1 cellular context compared by ENCODE assay signal in the genomic region with DNA sequence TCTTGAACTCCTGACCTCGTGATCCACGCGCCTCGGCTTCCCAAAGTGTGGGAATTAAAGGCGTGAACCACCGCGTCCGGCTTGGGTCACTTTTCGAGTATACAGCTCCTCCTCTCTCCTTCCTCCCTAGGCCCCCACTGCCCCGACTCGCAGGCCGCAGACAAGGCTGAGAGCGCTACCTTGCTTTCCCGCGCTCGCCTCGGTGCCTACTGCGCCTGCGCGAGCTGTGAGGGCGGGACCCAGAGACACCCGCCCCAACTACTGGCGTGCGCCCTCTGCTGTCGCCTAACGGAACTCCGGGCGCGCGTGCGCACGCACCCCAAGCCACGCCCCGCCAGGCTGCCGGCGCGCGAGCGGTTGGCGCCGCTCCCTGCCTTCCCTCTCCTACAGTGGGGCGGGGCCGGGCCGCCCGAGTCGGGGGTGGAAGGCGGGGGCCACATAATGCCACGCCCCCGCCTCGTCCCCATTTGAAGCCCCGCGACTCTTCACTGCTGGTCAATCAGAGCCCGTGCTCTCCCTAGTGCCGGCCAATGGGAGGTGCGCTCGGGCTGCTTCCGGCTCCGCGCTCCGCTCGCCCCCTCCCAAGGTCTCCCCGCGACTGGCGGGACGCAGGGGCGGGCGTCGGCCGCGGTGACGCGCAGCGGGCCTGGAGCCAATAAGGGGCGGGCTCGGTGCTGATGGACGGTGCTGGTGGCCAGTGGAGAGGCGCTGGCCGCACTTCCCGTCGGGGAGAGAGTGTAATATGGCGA.
A peak's percentile ranks its signal among the peaks of the same experiment; 100 is the strongest.
TF ChIP-seq lines count a peak whose summit lies in the region.

A gene (plus strand): TSS at position 730 of the 749 bp plus-strand sequence. CDS start 13 bp downstream, at position 743.

TF ChIP-seq in HepG2, 621 proteins besides CTCF, POLR2A, EP300 and RAD21 (continued from another document and continues in another):
- TF ChIP-seq MAFG (CRISPR knock-in tag; IDR thresholded peaks at IDR 0.05) (no peak), ZNF772 (CRISPR knock-in tag; IDR thresholded peaks at IDR 0.05) (0 out of 2 replicates have a peak, but pooled peaks have one; percentile 20), KDM6A (CRISPR knock-in tag; IDR thresholded peaks at IDR 0.05; ENCODE audit: low read depth) (no peak), FOXK2 (IDR thresholded peaks at IDR 0.05) (no peak), CAMTA2 (CRISPR knock-in tag; IDR thresholded peaks at IDR 0.05; ENCODE audit: borderline replicate concordance) (0 out of 2 replicates have a peak, but pooled peaks have one; percentile 50), FOXO1 (CRISPR knock-in tag; IDR thresholded peaks at IDR 0.05) (peak; percentile 58; the same call in 1 of the 2 replicates), SOX13 (IDR thresholded peaks at IDR 0.05) (no peak), SOX13 (CRISPR knock-in tag; conservative IDR thresholded peaks at IDR 0.05 in 1 of 2, IDR thresholded peaks at IDR 0.05 in 1 of 2) (peak in 1 of 2 experiments; percentile 8; a peak in 1 of 4 replicates), ZNF546 (CRISPR knock-in tag; conservative IDR thresholded peaks at IDR 0.05) (no peak), ZKSCAN8 (CRISPR knock-in tag; IDR thresholded peaks at IDR 0.05; ENCODE audit: borderline replicate concordance) (peak; percentile 43; the same call in 1 of the 2 replicates), CHD2 (IDR thresholded peaks at IDR 0.05; ENCODE audit: low read depth, low read length) (peak; percentile 57), HNRNPH1 (optimal IDR thresholded peaks at IDR 0.05; ENCODE audit: low read depth, low read length) (no peak), MEIS2 (CRISPR knock-in tag; IDR thresholded peaks at IDR 0.05) (peak; percentile 27; the same call in 1 of the 2 replicates), PHF8 (CRISPR knock-in tag; IDR thresholded peaks at IDR 0.05) (no peak), AGO2 (optimal IDR thresholded peaks at IDR 0.05; ENCODE audit: low read depth, low read length) (no peak), KAT2B (IDR thresholded peaks at IDR 0.05; ENCODE audit: borderline replicate concordance, low read depth, low read length) (no peak), ZNF792 (CRISPR knock-in tag; IDR thresholded peaks at IDR 0.05) (peak; percentile 63; the same call in 1 of the 2 replicates), IKZF4 (CRISPR knock-in tag; IDR thresholded peaks at IDR 0.05; ENCODE audit: borderline replicate concordance, low read depth, not compliant biosample characterization) (no peak), GABPB1 (CRISPR knock-in tag; IDR thresholded peaks at IDR 0.05) (peak; percentile 96), PITX1 (CRISPR knock-in tag; IDR thresholded peaks at IDR 0.05) (no peak), ZNF605 (CRISPR knock-in tag; IDR thresholded peaks at IDR 0.05) (peak; percentile 40; the same call in 1 of the 2 replicates), DMAP1 (CRISPR knock-in tag; IDR thresholded peaks at IDR 0.05) (peak; percentile 67), ZNF746 (CRISPR knock-in tag; IDR thresholded peaks at IDR 0.05) (no peak), ZSCAN20 (CRISPR knock-in tag; IDR thresholded peaks at IDR 0.05; ENCODE audit: borderline replicate concordance) (0 out of 2 replicates have a peak, but pooled peaks have one; percentile 54), HMGA1 (CRISPR knock-in tag; conservative IDR thresholded peaks at IDR 0.05) (no peak), ZNF180 (CRISPR knock-in tag; IDR thresholded peaks at IDR 0.05; ENCODE audit: borderline replicate concordance, low read depth) (0 out of 2 replicates have a peak, but pooled peaks have one; percentile 48), FOXM1 (CRISPR knock-in tag; IDR thresholded peaks at IDR 0.05) (no peak; the same call in 1 of the 2 replicates), HNRNPLL (IDR thresholded peaks at IDR 0.05; ENCODE audit: low read depth, low read length, poor library complexity, severe bottlenecking) (peak; percentile 80), POLR2G (IDR thresholded peaks at IDR 0.05; ENCODE audit: low read depth, low read length) (no peak)
- TF ChIP-seq, protein P1, sequence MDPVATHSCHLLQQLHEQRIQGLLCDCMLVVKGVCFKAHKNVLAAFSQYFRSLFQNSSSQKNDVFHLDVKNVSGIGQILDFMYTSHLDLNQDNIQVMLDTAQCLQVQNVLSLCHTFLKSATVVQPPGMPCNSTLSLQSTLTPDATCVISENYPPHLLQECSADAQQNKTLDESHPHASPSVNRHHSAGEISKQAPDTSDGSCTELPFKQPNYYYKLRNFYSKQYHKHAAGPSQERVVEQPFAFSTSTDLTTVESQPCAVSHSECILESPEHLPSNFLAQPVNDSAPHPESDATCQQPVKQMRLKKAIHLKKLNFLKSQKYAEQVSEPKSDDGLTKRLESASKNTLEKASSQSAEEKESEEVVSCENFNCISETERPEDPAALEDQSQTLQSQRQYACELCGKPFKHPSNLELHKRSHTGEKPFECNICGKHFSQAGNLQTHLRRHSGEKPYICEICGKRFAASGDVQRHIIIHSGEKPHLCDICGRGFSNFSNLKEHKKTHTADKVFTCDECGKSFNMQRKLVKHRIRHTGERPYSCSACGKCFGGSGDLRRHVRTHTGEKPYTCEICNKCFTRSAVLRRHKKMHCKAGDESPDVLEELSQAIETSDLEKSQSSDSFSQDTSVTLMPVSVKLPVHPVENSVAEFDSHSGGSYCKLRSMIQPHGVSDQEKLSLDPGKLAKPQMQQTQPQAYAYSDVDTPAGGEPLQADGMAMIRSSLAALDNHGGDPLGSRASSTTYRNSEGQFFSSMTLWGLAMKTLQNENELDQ (CRISPR knock-in tag; IDR thresholded peaks at IDR 0.05; ENCODE audit: borderline replicate concordance), result no peak
- TF ChIP-seq, protein P2, sequence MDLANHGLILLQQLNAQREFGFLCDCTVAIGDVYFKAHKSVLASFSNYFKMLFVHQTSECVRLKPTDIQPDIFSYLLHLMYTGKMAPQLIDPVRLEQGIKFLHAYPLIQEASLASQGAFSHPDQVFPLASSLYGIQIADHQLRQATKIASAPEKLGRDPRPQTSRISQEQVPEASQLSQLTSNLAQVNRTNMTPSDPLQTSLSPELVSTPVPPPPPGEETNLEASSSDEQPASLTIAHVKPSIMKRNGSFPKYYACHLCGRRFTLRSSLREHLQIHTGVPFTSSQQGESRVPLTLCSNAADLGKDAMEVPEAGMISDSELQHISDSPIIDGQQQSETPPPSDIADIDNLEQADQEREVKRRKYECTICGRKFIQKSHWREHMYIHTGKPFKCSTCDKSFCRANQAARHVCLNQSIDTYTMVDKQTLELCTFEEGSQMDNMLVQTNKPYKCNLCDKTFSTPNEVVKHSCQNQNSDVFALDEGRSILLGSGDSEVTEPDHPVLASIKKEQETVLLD (CRISPR knock-in tag; IDR thresholded peaks at IDR 0.05; ENCODE audit: low read depth), result peak; percentile 52; the same call in 1 of the 2 replicates
- TF ChIP-seq, protein P3, sequence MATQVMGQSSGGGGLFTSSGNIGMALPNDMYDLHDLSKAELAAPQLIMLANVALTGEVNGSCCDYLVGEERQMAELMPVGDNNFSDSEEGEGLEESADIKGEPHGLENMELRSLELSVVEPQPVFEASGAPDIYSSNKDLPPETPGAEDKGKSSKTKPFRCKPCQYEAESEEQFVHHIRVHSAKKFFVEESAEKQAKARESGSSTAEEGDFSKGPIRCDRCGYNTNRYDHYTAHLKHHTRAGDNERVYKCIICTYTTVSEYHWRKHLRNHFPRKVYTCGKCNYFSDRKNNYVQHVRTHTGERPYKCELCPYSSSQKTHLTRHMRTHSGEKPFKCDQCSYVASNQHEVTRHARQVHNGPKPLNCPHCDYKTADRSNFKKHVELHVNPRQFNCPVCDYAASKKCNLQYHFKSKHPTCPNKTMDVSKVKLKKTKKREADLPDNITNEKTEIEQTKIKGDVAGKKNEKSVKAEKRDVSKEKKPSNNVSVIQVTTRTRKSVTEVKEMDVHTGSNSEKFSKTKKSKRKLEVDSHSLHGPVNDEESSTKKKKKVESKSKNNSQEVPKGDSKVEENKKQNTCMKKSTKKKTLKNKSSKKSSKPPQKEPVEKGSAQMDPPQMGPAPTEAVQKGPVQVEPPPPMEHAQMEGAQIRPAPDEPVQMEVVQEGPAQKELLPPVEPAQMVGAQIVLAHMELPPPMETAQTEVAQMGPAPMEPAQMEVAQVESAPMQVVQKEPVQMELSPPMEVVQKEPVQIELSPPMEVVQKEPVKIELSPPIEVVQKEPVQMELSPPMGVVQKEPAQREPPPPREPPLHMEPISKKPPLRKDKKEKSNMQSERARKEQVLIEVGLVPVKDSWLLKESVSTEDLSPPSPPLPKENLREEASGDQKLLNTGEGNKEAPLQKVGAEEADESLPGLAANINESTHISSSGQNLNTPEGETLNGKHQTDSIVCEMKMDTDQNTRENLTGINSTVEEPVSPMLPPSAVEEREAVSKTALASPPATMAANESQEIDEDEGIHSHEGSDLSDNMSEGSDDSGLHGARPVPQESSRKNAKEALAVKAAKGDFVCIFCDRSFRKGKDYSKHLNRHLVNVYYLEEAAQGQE (IDR thresholded peaks at IDR 0.05; ENCODE audit: borderline replicate concordance in 1 of 2, low read depth in 1 of 2, low read length in 2 of 2), result no peak
- TF ChIP-seq, protein P4, sequence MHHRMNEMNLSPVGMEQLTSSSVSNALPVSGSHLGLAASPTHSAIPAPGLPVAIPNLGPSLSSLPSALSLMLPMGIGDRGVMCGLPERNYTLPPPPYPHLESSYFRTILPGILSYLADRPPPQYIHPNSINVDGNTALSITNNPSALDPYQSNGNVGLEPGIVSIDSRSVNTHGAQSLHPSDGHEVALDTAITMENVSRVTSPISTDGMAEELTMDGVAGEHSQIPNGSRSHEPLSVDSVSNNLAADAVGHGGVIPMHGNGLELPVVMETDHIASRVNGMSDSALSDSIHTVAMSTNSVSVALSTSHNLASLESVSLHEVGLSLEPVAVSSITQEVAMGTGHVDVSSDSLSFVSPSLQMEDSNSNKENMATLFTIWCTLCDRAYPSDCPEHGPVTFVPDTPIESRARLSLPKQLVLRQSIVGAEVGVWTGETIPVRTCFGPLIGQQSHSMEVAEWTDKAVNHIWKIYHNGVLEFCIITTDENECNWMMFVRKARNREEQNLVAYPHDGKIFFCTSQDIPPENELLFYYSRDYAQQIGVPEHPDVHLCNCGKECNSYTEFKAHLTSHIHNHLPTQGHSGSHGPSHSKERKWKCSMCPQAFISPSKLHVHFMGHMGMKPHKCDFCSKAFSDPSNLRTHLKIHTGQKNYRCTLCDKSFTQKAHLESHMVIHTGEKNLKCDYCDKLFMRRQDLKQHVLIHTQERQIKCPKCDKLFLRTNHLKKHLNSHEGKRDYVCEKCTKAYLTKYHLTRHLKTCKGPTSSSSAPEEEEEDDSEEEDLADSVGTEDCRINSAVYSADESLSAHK (CRISPR knock-in tag; IDR thresholded peaks at IDR 0.05; ENCODE audit: borderline replicate concordance), result no peak
- TF ChIP-seq, protein P5, sequence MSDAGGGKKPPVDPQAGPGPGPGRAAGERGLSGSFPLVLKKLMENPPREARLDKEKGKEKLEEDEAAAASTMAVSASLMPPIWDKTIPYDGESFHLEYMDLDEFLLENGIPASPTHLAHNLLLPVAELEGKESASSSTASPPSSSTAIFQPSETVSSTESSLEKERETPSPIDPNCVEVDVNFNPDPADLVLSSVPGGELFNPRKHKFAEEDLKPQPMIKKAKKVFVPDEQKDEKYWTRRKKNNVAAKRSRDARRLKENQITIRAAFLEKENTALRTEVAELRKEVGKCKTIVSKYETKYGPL (CRISPR knock-in tag; IDR thresholded peaks at IDR 0.05), result no peak
- TF ChIP-seq, protein P6, sequence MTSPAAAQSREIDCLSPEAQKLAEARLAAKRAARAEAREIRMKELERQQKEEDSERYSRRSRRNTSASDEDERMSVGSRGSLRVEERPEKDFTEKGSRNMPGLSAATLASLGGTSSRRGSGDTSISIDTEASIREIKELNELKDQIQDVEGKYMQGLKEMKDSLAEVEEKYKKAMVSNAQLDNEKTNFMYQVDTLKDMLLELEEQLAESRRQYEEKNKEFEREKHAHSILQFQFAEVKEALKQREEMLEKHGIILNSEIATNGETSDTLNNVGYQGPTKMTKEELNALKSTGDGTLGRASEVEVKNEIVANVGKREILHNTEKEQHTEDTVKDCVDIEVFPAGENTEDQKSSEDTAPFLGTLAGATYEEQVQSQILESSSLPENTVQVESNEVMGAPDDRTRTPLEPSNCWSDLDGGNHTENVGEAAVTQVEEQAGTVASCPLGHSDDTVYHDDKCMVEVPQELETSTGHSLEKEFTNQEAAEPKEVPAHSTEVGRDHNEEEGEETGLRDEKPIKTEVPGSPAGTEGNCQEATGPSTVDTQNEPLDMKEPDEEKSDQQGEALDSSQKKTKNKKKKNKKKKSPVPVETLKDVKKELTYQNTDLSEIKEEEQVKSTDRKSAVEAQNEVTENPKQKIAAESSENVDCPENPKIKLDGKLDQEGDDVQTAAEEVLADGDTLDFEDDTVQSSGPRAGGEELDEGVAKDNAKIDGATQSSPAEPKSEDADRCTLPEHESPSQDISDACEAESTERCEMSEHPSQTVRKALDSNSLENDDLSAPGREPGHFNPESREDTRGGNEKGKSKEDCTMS (CRISPR knock-in tag; conservative IDR thresholded peaks at IDR 0.05), result no peak
- TF ChIP-seq, protein P7, sequence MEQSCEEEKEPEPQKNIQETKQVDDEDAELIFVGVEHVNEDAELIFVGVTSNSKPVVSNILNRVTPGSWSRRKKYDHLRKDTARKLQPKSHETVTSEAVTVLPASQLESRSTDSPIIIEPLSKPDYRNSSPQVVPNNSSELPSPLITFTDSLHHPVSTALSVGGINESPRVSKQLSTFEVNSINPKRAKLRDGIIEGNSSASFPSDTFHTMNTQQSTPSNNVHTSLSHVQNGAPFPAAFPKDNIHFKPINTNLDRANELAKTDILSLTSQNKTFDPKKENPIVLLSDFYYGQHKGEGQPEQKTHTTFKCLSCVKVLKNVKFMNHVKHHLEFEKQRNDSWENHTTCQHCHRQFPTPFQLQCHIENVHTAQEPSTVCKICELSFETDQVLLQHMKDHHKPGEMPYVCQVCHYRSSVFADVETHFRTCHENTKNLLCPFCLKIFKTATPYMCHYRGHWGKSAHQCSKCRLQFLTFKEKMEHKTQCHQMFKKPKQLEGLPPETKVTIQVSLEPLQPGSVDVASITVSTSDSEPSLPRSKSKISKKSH (CRISPR knock-in tag; IDR thresholded peaks at IDR 0.05; ENCODE audit: borderline replicate concordance), result peak; percentile 41; the same call in 1 of the 2 replicates
- TF ChIP-seq, protein P8, sequence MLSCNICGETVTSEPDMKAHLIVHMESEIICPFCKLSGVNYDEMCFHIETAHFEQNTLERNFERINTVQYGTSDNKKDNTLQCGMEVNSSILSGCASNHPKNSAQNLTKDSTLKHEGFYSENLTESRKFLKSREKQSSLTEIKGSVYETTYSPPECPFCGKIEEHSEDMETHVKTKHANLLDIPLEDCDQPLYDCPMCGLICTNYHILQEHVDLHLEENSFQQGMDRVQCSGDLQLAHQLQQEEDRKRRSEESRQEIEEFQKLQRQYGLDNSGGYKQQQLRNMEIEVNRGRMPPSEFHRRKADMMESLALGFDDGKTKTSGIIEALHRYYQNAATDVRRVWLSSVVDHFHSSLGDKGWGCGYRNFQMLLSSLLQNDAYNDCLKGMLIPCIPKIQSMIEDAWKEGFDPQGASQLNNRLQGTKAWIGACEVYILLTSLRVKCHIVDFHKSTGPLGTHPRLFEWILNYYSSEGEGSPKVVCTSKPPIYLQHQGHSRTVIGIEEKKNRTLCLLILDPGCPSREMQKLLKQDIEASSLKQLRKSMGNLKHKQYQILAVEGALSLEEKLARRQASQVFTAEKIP (CRISPR knock-in tag; IDR thresholded peaks at IDR 0.05; ENCODE audit: borderline replicate concordance), result no peak
- TF ChIP-seq, protein P9, sequence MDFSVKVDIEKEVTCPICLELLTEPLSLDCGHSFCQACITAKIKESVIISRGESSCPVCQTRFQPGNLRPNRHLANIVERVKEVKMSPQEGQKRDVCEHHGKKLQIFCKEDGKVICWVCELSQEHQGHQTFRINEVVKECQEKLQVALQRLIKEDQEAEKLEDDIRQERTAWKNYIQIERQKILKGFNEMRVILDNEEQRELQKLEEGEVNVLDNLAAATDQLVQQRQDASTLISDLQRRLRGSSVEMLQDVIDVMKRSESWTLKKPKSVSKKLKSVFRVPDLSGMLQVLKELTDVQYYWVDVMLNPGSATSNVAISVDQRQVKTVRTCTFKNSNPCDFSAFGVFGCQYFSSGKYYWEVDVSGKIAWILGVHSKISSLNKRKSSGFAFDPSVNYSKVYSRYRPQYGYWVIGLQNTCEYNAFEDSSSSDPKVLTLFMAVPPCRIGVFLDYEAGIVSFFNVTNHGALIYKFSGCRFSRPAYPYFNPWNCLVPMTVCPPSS (IDR thresholded peaks at IDR 0.05), result no peak
